Comparison of ENCODE assay signal across 9 cellular contexts in genomic region chr5:25544652-25545249, GRCh38.
DNase-seq lines count a peak whose midpoint lies in the region; ATAC-seq and TF ChIP-seq lines count a peak whose summit lies in the region.
"Had no signal": no experiment of that assay in that cellular context is flagged by ENCODE, and none has a peak within 500 bp of the region (broad histone marks: within the 10 kb centered on the region; RNA-seq: fewer than 3 reads in every experiment).

No MANE protein-coding gene starts in this region.

- TF ChIP-seq CTCF in astrocyte of the cerebellum (IDR thresholded peaks at IDR 0.05; ENCODE audit: low read depth, low read length, missing control alignments) (peak; percentile 71), gastrocnemius medialis (IDR thresholded peaks at IDR 0.05 in 4 of 5, conservative IDR thresholded peaks at IDR 0.05 in 1 of 5) (peak in 1 of 5 experiments; percentile 26)

- H3K36me3 ChIP-seq in gastrocnemius medialis = no peaks in the 10 kb centered on the region
- H3K36me3 ChIP-seq: cardiac muscle cell had no signal

- DNase-seq in AG08395 (ENCODE audit: low spot score) = peak; percentile 1
- DNase-seq in NCI-H2171 (lab: John Stamatoyannopoulos, UW) = peak; percentile 1
- peak; percentile 3 for DNase-seq in astrocyte of the cerebellum (ENCODE audit: low read depth)
- peak; percentile 48 for DNase-seq in medulla oblongata (ENCODE audit: extremely low spot score)
- DNase-seq in gastrocnemius medialis = no peak

- no peak for TF ChIP-seq POLR2A in gastrocnemius medialis (IDR thresholded peaks at IDR 0.05)

- H3K4me3 ChIP-seq in astrocyte of the cerebellum (ENCODE audit: low read depth, low read length) (no peak overlapping the region), gastrocnemius medialis (no peak overlapping the region)
- H3K4me3 ChIP-seq: cardiac muscle cell had no signal

- no peaks in the 10 kb centered on the region for H3K4me1 ChIP-seq in gastrocnemius medialis

- intact Hi-C loops in gastrocnemius medialis (cut with DNase I; ENCODE audit: low total_unique reads) = no loop called here

- ATAC-seq in GM18868 (IDR thresholded peaks at IDR 0.05; ENCODE audit: unreplicated experiment) (peak; percentile 88), GM21390 (IDR thresholded peaks at IDR 0.05; ENCODE audit: unreplicated experiment) (no peak), gastrocnemius medialis (no peak), HG02870 (IDR thresholded peaks at IDR 0.05; ENCODE audit: unreplicated experiment) (no peak)

- in situ Hi-C loops in astrocyte of the cerebellum (cut with HindIII; ENCODE audit: low sequenced_read_pairs) = no loop called here
- in situ Hi-C loops in gastrocnemius medialis (cut with MboI; ENCODE audit: low sequenced_read_pairs in 4 of 4) = no loop called here

- H3K27me3 ChIP-seq in gastrocnemius medialis = no peaks in the 10 kb centered on the region
- H3K27me3 ChIP-seq: cardiac muscle cell had no signal

- no peaks in the 10 kb centered on the region for H3K9me3 ChIP-seq in gastrocnemius medialis

- H3K27ac ChIP-seq in gastrocnemius medialis = no peak overlapping the region
- H3K27ac ChIP-seq: cardiac muscle cell had no signal

Comparison
In these comparisons a context has a peak if more than half of its experiments do, and no peak if none do; other contexts are left out.
1. DNase-seq: peak in AG08395 (single experiment), NCI-H2171 (single experiment), astrocyte of the cerebellum (single experiment) and medulla oblongata (single experiment); none in gastrocnemius medialis (0 of 2).